8 cellular contexts compared by ENCODE assay signal in the genomic region with DNA sequence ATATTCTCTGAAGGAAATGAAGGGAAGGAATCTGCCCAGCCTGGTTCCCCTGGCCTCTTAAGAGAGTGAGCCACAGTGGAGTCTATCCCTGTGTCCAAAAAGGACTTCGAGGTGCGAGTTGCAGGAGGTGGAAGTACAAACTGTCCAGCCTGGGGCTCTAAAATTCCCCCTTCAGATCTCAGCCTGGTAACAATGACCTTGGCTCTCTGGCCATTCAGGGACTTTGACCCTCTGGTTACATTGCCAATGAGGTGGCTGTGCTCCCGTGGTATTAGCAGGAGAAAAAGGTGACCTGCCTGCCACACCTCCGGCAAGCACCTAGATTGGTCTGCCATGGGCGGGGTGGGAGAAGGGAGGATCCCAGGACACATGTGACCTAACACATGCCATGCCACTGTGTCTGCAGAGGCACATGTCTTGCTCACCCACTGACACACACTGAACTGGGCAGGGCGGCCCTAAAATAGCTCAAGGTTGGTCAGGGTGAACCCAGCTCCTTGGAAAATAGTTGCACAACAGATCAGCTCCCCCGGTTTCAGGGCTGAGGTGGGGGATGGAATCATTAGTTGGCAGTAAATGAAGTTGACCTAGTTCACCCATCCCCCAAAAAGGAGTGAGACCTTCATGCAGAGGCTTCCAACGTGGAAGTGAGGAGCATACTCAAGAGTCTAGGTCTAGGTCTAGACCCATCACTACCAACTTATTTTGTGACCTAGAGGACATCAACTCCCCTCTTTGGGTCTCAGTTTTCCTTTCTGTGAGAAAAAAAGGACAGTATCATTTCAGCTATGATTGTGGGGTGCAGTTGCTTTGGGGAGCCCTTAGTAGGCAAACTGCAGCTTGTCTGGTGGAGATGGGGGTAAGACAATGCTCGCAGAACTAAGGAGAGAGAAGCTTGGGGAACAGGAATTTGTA. TPM values are rescaled to one million over a fixed set of nuclear protein-coding genes. Genes with fewer than 3 reads are reported as not detected.
DNase-seq lines count a peak whose midpoint lies in the region; ATAC-seq and TF ChIP-seq lines count a peak whose summit lies in the region.

No MANE protein-coding gene starts in this region.

- H3K9ac ChIP-seq in H9 (ENCODE audit: extremely low read depth, insufficient read length, low read length) (no peak overlapping the region), SK-N-SH (peak overlapping the region; percentile 68), neuronal stem cell (ENCODE audit: low read depth, low read length, poor library complexity) (no peak overlapping the region)

- H3K23ac ChIP-seq in H9 (ENCODE audit: insufficient read length, low read depth, low read length) (no peak overlapping the region), neuronal stem cell (ENCODE audit: low read depth, low read length, poor library complexity) (no peak overlapping the region)

- no peak for TF ChIP-seq EP300 in SK-N-SH (IDR thresholded peaks at IDR 0.05; ENCODE audit: borderline replicate concordance in 1 of 2, low read depth in 1 of 2, low read length in 1 of 2)
- peak; percentile 53 for TF ChIP-seq EP300 in esophagus muscularis mucosa (IDR thresholded peaks at IDR 0.05)

- H4K91ac ChIP-seq in H9 (ENCODE audit: insufficient read length, low read depth, low read length) (no peak overlapping the region), neuronal stem cell (ENCODE audit: low read depth, low read length, poor library complexity) (no peak overlapping the region)

- no peak for TF ChIP-seq RAD21 in SK-N-SH (IDR thresholded peaks at IDR 0.05; ENCODE audit: low read length)

- H2BK12ac ChIP-seq in H9 (ENCODE audit: insufficient read length, low read depth, low read length) (peak overlapping the region; percentile 27), neuronal stem cell (ENCODE audit: low read length) (no peak overlapping the region)

- peaks cover 30 to 51% (median 31%) of the 10 kb centered on the region in 3 experiments for H3K36me3 Mint-ChIP-seq in H9 (ENCODE audit: insufficient read depth in 1 of 3, low read depth in 3 of 3)

- peak overlapping the region; percentile 70 to 82 for H3K4me3 Mint-ChIP-seq in H9

- H3K27ac ChIP-seq in H9 (ENCODE audit: insufficient read length, low read depth, low read length) (no peak overlapping the region), SK-N-SH (ENCODE audit: low read depth in 2 of 2, low read length in 1 of 2) (peak overlapping the region; percentile 71 to 95), esophagus muscularis mucosa (replicated peaks in 1 of 4) (peak overlapping the region; percentile 88 to 99 (median 94)), neuronal stem cell (replicated peaks; ENCODE audit: low read length) (no peak overlapping the region)

- H3K79me1 ChIP-seq in H9 (ENCODE audit: insufficient read depth, low read depth, low read length, poor library complexity, severe bottlenecking) (no peaks in the 10 kb centered on the region), neuronal stem cell (ENCODE audit: low read depth, low read length) (no peaks in the 10 kb centered on the region)

- WGBS in H9 (ENCODE audit: extremely low coverage, insufficient read length, low lambda C conversion rate): no CpG with 5 or more reads among the region's 9 CpGs
- 82% methylated on average over 8 of the region's 9 CpGs for WGBS in SK-N-SH (ENCODE audit: low lambda C conversion rate)
- WGBS in esophagus muscularis mucosa: 27% methylated on average over 8 of the region's 9 CpGs
- WGBS in neuronal stem cell (ENCODE audit: extremely low coverage in 2 of 2, insufficient read length in 2 of 2, insufficient replicate concordance in 1 of 2), 2 donors: no CpG with 5 or more reads among the region's 9 CpGs

- DNase-seq in H9: no peak
- no peak for DNase-seq in SK-N-SH
- no peak for DNase-seq in esophagus muscularis mucosa (ENCODE audit: extremely low spot score)
- no peak for DNase-seq in neuronal stem cell (ENCODE audit: low spot score)
- no peak for DNase-seq in occipital lobe (lab: John Stamatoyannopoulos, UW)
- no peak for DNase-seq in NCI-H2081 (lab: John Stamatoyannopoulos, UW)

- H4K8ac ChIP-seq in H9 (replicated peaks; ENCODE audit: insufficient read length, low read depth, low read length) (no peak overlapping the region), neuronal stem cell (ENCODE audit: low read depth, low read length) (no peak overlapping the region)

- TF ChIP-seq CTCF in H9 (conservative IDR thresholded peaks at IDR 0.05): no peak
- TF ChIP-seq CTCF in SK-N-SH (IDR thresholded peaks at IDR 0.05): no peak
- no peak for TF ChIP-seq CTCF in esophagus muscularis mucosa (IDR thresholded peaks at IDR 0.05)

- H2BK15ac ChIP-seq in H9 (ENCODE audit: low read depth, low read length) (no peak overlapping the region), neuronal stem cell (ENCODE audit: low read length) (no peak overlapping the region)

- H3K4me3 ChIP-seq in SK-N-SH (ENCODE audit: low read depth in 2 of 2, low read length in 1 of 2): peak overlapping the region; percentile 57 to 73; a peak in 3 of 4 replicates
- peak overlapping the region; percentile 70 to 93 (median 74) for H3K4me3 ChIP-seq in esophagus muscularis mucosa
- peak overlapping the region in 1 of 2 donors; percentile 53 for H3K4me3 ChIP-seq in neuronal stem cell (ENCODE audit: low read length in 2 of 2)

- no peaks in the 10 kb centered on the region for H3K79me2 ChIP-seq in H9 (ENCODE audit: insufficient read depth, low read length)
- H3K79me2 ChIP-seq in SK-N-SH (ENCODE audit: insufficient read depth): peaks cover 31% of the 10 kb centered on the region

- H3K14ac ChIP-seq in H9 (ENCODE audit: insufficient read depth, low read length) (no peak overlapping the region), neuronal stem cell (ENCODE audit: low read length) (no peak overlapping the region)

- no peak overlapping the region for H2AK5ac ChIP-seq in H9 (ENCODE audit: insufficient read length, low read length)
- H2AK5ac ChIP-seq in neuronal stem cell (ENCODE audit: low read depth, low read length): peak overlapping the region; percentile 3

- H3K4me1 ChIP-seq in H9 (ENCODE audit: insufficient read depth, low read length) (peaks cover 6% of the 10 kb centered on the region; the same call in 1 of the 2 replicates), SK-N-SH (ENCODE audit: control insufficient read depth in 1 of 2, insufficient read depth in 2 of 2, low read depth in 1 of 2, low read length in 1 of 2) (peaks cover 13 to 28% of the 10 kb centered on the region in 2 experiments; a peak in 1 of 4 replicates), esophagus muscularis mucosa (peaks cover 75 to 87% (median 83%) of the 10 kb centered on the region in 4 donors), neuronal stem cell (ENCODE audit: control insufficient read depth in 2 of 2, insufficient read depth in 1 of 2, low read depth in 1 of 2, low read length in 2 of 2) (peaks cover 22 to 30% of the 10 kb centered on the region in 2 donors)

- H3F3A ChIP-seq in SK-N-SH (replicated peaks; ENCODE audit: insufficient read depth): peaks cover 14% of the 10 kb centered on the region

- no peak overlapping the region for H4K5ac ChIP-seq in H9 (ENCODE audit: insufficient read length, low read depth, low read length)

- H3K27me3 ChIP-seq in H9 (ENCODE audit: insufficient read depth, low read length): peaks cover 8% of the 10 kb centered on the region; the same call in 1 of the 2 replicates
- no peaks in the 10 kb centered on the region for H3K27me3 ChIP-seq in SK-N-SH (ENCODE audit: insufficient read depth)
- H3K27me3 ChIP-seq in esophagus muscularis mucosa: no peaks in the 10 kb centered on the region
- peaks cover 0 to 12% (median 8%) of the 10 kb centered on the region in 3 experiments for H3K27me3 ChIP-seq in neuronal stem cell (ENCODE audit: control insufficient read depth in 3 of 3, insufficient read depth in 3 of 3, low read depth in 1 of 3, low read length in 3 of 3)

- H3K36me3 ChIP-seq in SK-N-SH (replicated peaks in 1 of 2; ENCODE audit: control insufficient read depth in 1 of 2, insufficient read depth in 2 of 2, low read length in 1 of 2) (peaks cover 29 to 30% of the 10 kb centered on the region in 2 experiments), esophagus muscularis mucosa (peaks cover 39 to 44% (median 41%) of the 10 kb centered on the region in 4 donors), neuronal stem cell (replicated peaks in 1 of 2; ENCODE audit: control insufficient read depth in 2 of 2, insufficient read depth in 2 of 2, low read length in 2 of 2) (peaks cover 20 to 30% of the 10 kb centered on the region in 2 donors)

- peaks cover 15% of the 10 kb centered on the region for H3K23me2 ChIP-seq in H9 (ENCODE audit: insufficient read length, low read depth, low read length, poor library complexity, severe bottlenecking)

- H3K9me3 Mint-ChIP-seq in H9: peaks cover 0 to 7% of the 10 kb centered on the region in 2 experiments; a peak in 2 of 5 replicates

- H3K18ac ChIP-seq in H9 (ENCODE audit: insufficient read length, low read depth, low read length) (peak overlapping the region; percentile 27), neuronal stem cell (ENCODE audit: low read length) (no peak overlapping the region)

- no peak for ATAC-seq in GM19452 (IDR thresholded peaks at IDR 0.05; ENCODE audit: unreplicated experiment)
- no peak for ATAC-seq in GM21381 (IDR thresholded peaks at IDR 0.05; ENCODE audit: unreplicated experiment)

- H3K9me3 ChIP-seq in H9 (ENCODE audit: control insufficient read depth, low read depth, low read length) (no peaks in the 10 kb centered on the region), SK-N-SH (no peaks in the 10 kb centered on the region), esophagus muscularis mucosa (no peaks in the 10 kb centered on the region), neuronal stem cell (replicated peaks in 1 of 2; ENCODE audit: control insufficient read depth in 2 of 2, insufficient read depth in 1 of 2, low read depth in 1 of 2, low read length in 2 of 2) (peaks cover 0 to 4% of the 10 kb centered on the region in 2 donors)

- no peak overlapping the region for H3T11ph ChIP-seq in H9 (ENCODE audit: low read length)

- POLR2A ChIA-PET in SK-N-SH (lab: Yijun Ruan, JAX): interaction anchor here (1.4 to 3.3 kb wide), 3 partner anchors 14 to 121 kb away, joined by 3 to 25 read pairs (median 9); partner anchors contain the start of gene WIPF2

- no peak overlapping the region for H3K56ac ChIP-seq in H9 (ENCODE audit: insufficient read length, low read depth, low read length)

- H2AFZ ChIP-seq in H9 (ENCODE audit: low read length) (no peak overlapping the region), SK-N-SH (ENCODE audit: low read depth) (no peak overlapping the region), neuronal stem cell (ENCODE audit: low read length) (peak overlapping the region; percentile 66)

- H3K9me2 ChIP-seq in SK-N-SH: no peaks in the 10 kb centered on the region

- intact Hi-C loops in esophagus muscularis mucosa (cut with DNase I): no loop called here

- peak overlapping the region in 2 of 3 experiments; percentile 27 to 96; a peak in 6 of 7 replicates for H3K27ac Mint-ChIP-seq in H9

- no peak overlapping the region for H2BK5ac ChIP-seq in H9 (ENCODE audit: insufficient read length, low read length)
- no peak overlapping the region for H2BK5ac ChIP-seq in neuronal stem cell (ENCODE audit: low read length)

- no peak overlapping the region for H2BK20ac ChIP-seq in H9 (ENCODE audit: low read depth, low read length, poor library complexity, severe bottlenecking)

- H4K20me1 ChIP-seq in H9 (ENCODE audit: control insufficient read depth, insufficient read depth, insufficient read length) (no peaks in the 10 kb centered on the region), SK-N-SH (ENCODE audit: insufficient read depth) (0 out of 2 replicates have a peak, but pooled peaks cover 5% of the 10 kb centered on the region)

- CTCF ChIA-PET in SK-N-SH (lab: Yijun Ruan, JAX): interaction anchor here (0.9 to 12.5 kb wide), 11 partner anchors 8 to 79 kb away, joined by 3 to 98 read pairs (median 4); partner anchors contain the start of gene RAPGEFL1

- H2BK120ac ChIP-seq in H9 (ENCODE audit: low read depth, low read length, poor library complexity, severe bottlenecking) (no peak overlapping the region), neuronal stem cell (ENCODE audit: low read depth, low read length) (no peak overlapping the region)

- peak; percentile 14 for TF ChIP-seq POLR2A in esophagus muscularis mucosa (IDR thresholded peaks at IDR 0.05; ENCODE audit: low read depth)

- H3K4ac ChIP-seq in H9 (ENCODE audit: low read depth, low read length): no peak overlapping the region; the same call in 1 of the 2 replicates
- H3K4ac ChIP-seq in neuronal stem cell (ENCODE audit: low read length): no peak overlapping the region

- no peak overlapping the region for H3K4me2 ChIP-seq in H9 (ENCODE audit: insufficient read depth, insufficient read length, low read length)
- peak overlapping the region; percentile 96 for H3K4me2 ChIP-seq in SK-N-SH
- no peak overlapping the region for H3K4me2 ChIP-seq in neuronal stem cell (ENCODE audit: insufficient read depth, low read length, poor library complexity, severe bottlenecking)

- H3K27me3 Mint-ChIP-seq in H9 (ENCODE audit: low read depth): peaks cover 36% of the 10 kb centered on the region

- H3K4me1 Mint-ChIP-seq in H9: peaks cover 39 to 51% of the 10 kb centered on the region in 2 experiments

RNA-seq across cellular contexts. Expression of gene NR1D1, which starts 2.2 kb away (rescaled TPM):
- total RNA-seq in H9 (2021): 8.6 and 8.7 TPM in 2 replicates
- 2.1 and 6.5 TPM in 2 replicates for polyA plus RNA-seq in SK-N-SH (2012; rRNA removed)
- polyA plus RNA-seq in SK-N-SH (2012; cell fraction: cytosol; rRNA removed): 3.9 and 6.0 TPM in 2 replicates
- polyA plus RNA-seq in SK-N-SH (2012; cell fraction: nucleus; rRNA removed): 16.9 and 17.9 TPM in 2 replicates
- total RNA-seq in esophagus muscularis mucosa: 10 to 100 TPM in 3 of 4 donors, 1 to 10 TPM in 1; 6.1 to 24.2 (median 14.5) TPM
- polyA plus RNA-seq in neuronal stem cell (2013, experiment 1 of 2): 5.0 TPM
- polyA plus RNA-seq in neuronal stem cell (2013, experiment 2 of 2): 4.8 TPM
- 0.78 TPM for total RNA-seq in occipital lobe

RNA-seq across cellular contexts. Expression of gene MSL1, which starts 23.6 kb away (rescaled TPM):
- total RNA-seq in H9 (2021) (101 and 105 TPM in 2 replicates), esophagus muscularis mucosa (10 to 100 TPM; 64.1 to 86.8 (median 72.2) TPM), occipital lobe (89.2 TPM)
- 30.2 and 39.8 TPM in 2 replicates for polyA plus RNA-seq in SK-N-SH (2012; rRNA removed)
- polyA plus RNA-seq in SK-N-SH (2012; cell fraction: cytosol; rRNA removed): 32.5 and 37.5 TPM in 2 replicates
- polyA plus RNA-seq in SK-N-SH (2012; cell fraction: nucleus; rRNA removed): 55.2 and 97.3 TPM in 2 replicates
- polyA plus RNA-seq in neuronal stem cell (2013, experiment 1 of 2): 106 TPM
- 110 TPM for polyA plus RNA-seq in neuronal stem cell (2013, experiment 2 of 2)

RNA-seq across cellular contexts. Expression of gene THRA, which starts 35.4 kb away (rescaled TPM):
- total RNA-seq in H9 (2021) (9.8 and 10.1 TPM in 2 replicates), esophagus muscularis mucosa (100 to 1,000 TPM in 2 of 4 donors, 10 to 100 TPM in 2; 69.7 to 112 (median 85.2) TPM), occipital lobe (91.1 TPM)
- polyA plus RNA-seq in SK-N-SH (2012; rRNA removed): 20.1 and 23.1 TPM in 2 replicates
- polyA plus RNA-seq in SK-N-SH (2012; cell fraction: cytosol; rRNA removed): 13.0 and 18.1 TPM in 2 replicates
- 13.7 and 14.4 TPM in 2 replicates for polyA plus RNA-seq in SK-N-SH (2012; cell fraction: nucleus; rRNA removed)
- 13.2 TPM for polyA plus RNA-seq in neuronal stem cell (2013, experiment 1 of 2)
- polyA plus RNA-seq in neuronal stem cell (2013, experiment 2 of 2): 13.2 TPM

RNA-seq across cellular contexts. Expression of gene CASC3, which starts 42.1 kb away (rescaled TPM):
- 123 and 137 TPM in 2 replicates for total RNA-seq in H9 (2021)
- polyA plus RNA-seq in SK-N-SH (2012; rRNA removed): 28.0 and 30.4 TPM in 2 replicates
- 20.8 and 21.3 TPM in 2 replicates for polyA plus RNA-seq in SK-N-SH (2012; cell fraction: cytosol; rRNA removed)
- polyA plus RNA-seq in SK-N-SH (2012; cell fraction: nucleus; rRNA removed): 74.7 and 122 TPM in 2 replicates
- 100 to 1,000 TPM in 2 of 4 donors, 10 to 100 TPM in 2; 77.2 to 103 (median 95.5) TPM for total RNA-seq in esophagus muscularis mucosa
- polyA plus RNA-seq in neuronal stem cell (2013, experiment 1 of 2): 70.7 TPM
- polyA plus RNA-seq in neuronal stem cell (2013, experiment 2 of 2): 70.5 TPM
- 43.8 TPM for total RNA-seq in occipital lobe

RNA-seq across cellular contexts. Expression of gene MED24, which starts 44.0 kb away (rescaled TPM):
- 104 and 105 TPM in 2 replicates for total RNA-seq in H9 (2021)
- polyA plus RNA-seq in SK-N-SH (2012; rRNA removed): 62.8 and 64.5 TPM in 2 replicates
- polyA plus RNA-seq in SK-N-SH (2012; cell fraction: cytosol; rRNA removed): 32.9 and 39.9 TPM in 2 replicates
- polyA plus RNA-seq in SK-N-SH (2012; cell fraction: nucleus; rRNA removed): 178 and 231 TPM in 2 replicates
- 10 to 100 TPM; 33.6 to 43.6 (median 37.4) TPM for total RNA-seq in esophagus muscularis mucosa
- polyA plus RNA-seq in neuronal stem cell (2013, experiment 1 of 2): 61.9 TPM
- 61.2 TPM for polyA plus RNA-seq in neuronal stem cell (2013, experiment 2 of 2)
- 72.5 TPM for total RNA-seq in occipital lobe

Comparison
In these comparisons a context has a peak if more than half of its experiments do, and no peak if none do; other contexts are left out.
1. H3K27ac ChIP-seq: peak in SK-N-SH (2 of 2) and esophagus muscularis mucosa (4 of 4); none in H9 (single experiment) and neuronal stem cell (single experiment).